16 cellular contexts compared by ENCODE assay signal in genomic region chr16:53911506-53911905, GRCh38.
A peak's percentile ranks its signal among the peaks of the same experiment; 100 is the strongest.
DNase-seq lines count a peak whose midpoint lies in the region; ATAC-seq and TF ChIP-seq lines count a peak whose summit lies in the region.
"Had no signal": no experiment of that assay in that cellular context is flagged by ENCODE, and none has a peak within 500 bp of the region (broad histone marks: within the 10 kb centered on the region; RNA-seq: fewer than 3 reads in every experiment).

No MANE protein-coding gene starts in this region.

- H3K36me3 Mint-ChIP-seq in GM23338 (ENCODE audit: low read depth) = no peaks in the 10 kb centered on the region

- H3K4me3 ChIP-seq in BLaER1 treated with 17β-estradiol and CSF1 and Interleukin-3, amounts not matched to agents 10 nM and 100 nM = no peak overlapping the region
- H3K4me3 ChIP-seq in GM23338 (no peak overlapping the region), adipocyte (ENCODE audit: low read length) (no peak overlapping the region)
- H3K4me3 ChIP-seq: GM23248, hepatocyte had no signal

- H3F3A ChIP-seq in GM23338 (replicated peaks; ENCODE audit: low read depth) = no peaks in the 10 kb centered on the region

- peaks cover 32 to 42% (median 39%) of the 10 kb centered on the region in 10 experiments for H3K4me1 ChIP-seq in BLaER1 treated with 17β-estradiol and CSF1 and Interleukin-3, amounts not matched to agents 10 nM and 100 nM
- H3K4me1 ChIP-seq in GM23338 (ENCODE audit: insufficient read depth) = peaks cover 39% of the 10 kb centered on the region
- peaks cover 35% of the 10 kb centered on the region for H3K4me1 ChIP-seq in adipocyte (ENCODE audit: control insufficient read depth, insufficient read depth, low read length)

- peaks cover 0 to 6% (median 0%) of the 10 kb centered on the region in 11 experiments; a peak in 3 of 22 replicates for H3K36me3 ChIP-seq in BLaER1 treated with 17β-estradiol and CSF1 and Interleukin-3, amounts not matched to agents 10 nM and 100 nM
- H3K36me3 ChIP-seq in GM23338 (ENCODE audit: insufficient read depth) (no peaks in the 10 kb centered on the region), adipocyte (ENCODE audit: control insufficient read depth, insufficient read depth, low read length, severe bottlenecking) (peaks cover 4% of the 10 kb centered on the region)

- intact Hi-C loops in left colon (cut with DNase I, micrococcal nuclease) = no loop called here

- H3K4me1 Mint-ChIP-seq in GM23338 = peaks cover 23% of the 10 kb centered on the region; the same call in 2 of the 3 replicates

- CTCF ChIA-PET in RWPE1 (lab: Yijun Ruan, JAX) = no interaction called here

- H4K20me1 ChIP-seq in BLaER1 treated with 17β-estradiol and CSF1 and Interleukin-3, amounts not matched to agents 10 nM and 100 nM = peaks cover 0 to 22% (median 4%) of the 10 kb centered on the region in 11 experiments; a peak in 11 of 22 replicates
- H4K20me1 ChIP-seq in GM23338 (replicated peaks; ENCODE audit: insufficient read depth) = no peaks in the 10 kb centered on the region

- H3K79me2 ChIP-seq in GM23338 (replicated peaks; ENCODE audit: insufficient read depth) = no peaks in the 10 kb centered on the region
- H3K79me2 ChIP-seq: hepatocyte had no signal

- H3K27ac Mint-ChIP-seq in GM23338 = no peak overlapping the region

- H3K4me3 Mint-ChIP-seq in GM23338 = no peak overlapping the region
- H3K4me3 Mint-ChIP-seq: activated CD4-positive, alpha-beta T cell treated with anti-CD3 and anti-CD28 coated beads for 36 hours; neural crest cell had no signal

- H3K9me2 ChIP-seq in GM23338 (ENCODE audit: insufficient read depth) = no peaks in the 10 kb centered on the region

- no peaks in the 10 kb centered on the region for H3K9me3 Mint-ChIP-seq in GM23338
- H3K9me3 Mint-ChIP-seq: neural crest cell had no signal

- no peak for TF ChIP-seq CTCF in GM23338 (conservative IDR thresholded peaks at IDR 0.05; ENCODE audit: low read depth in 2 of 2)
- TF ChIP-seq CTCF in RWPE1 (conservative IDR thresholded peaks at IDR 0.05; ENCODE audit: low read depth) = no peak

- no peaks in the 10 kb centered on the region for H3K27me3 Mint-ChIP-seq in GM23338 (ENCODE audit: insufficient read depth, low read depth, poor library complexity)
- H3K27me3 Mint-ChIP-seq: activated CD4-positive, alpha-beta T cell treated with anti-CD3 and anti-CD28 coated beads for 36 hours had no signal

- no peak overlapping the region for H3K9ac ChIP-seq in BLaER1 treated with 17β-estradiol and CSF1 and Interleukin-3, amounts not matched to agents 10 nM and 100 nM
- H3K9ac ChIP-seq in adipocyte (ENCODE audit: low read length) = no peak overlapping the region
- H3K9ac ChIP-seq: GM23248 had no signal

- H3K27ac ChIP-seq in BLaER1 treated with 17β-estradiol and CSF1 and Interleukin-3, amounts not matched to agents 10 nM and 100 nM = 0 out of 22 replicates have a peak overlapping the region, but pooled peaks of 1 of the 11 experiments have one; percentile 64
- H3K27ac ChIP-seq in GM23338 (ENCODE audit: low read depth) (no peak overlapping the region), RWPE1 (no peak overlapping the region)
- H3K27ac ChIP-seq: C4-2B, GM23248, hepatocyte had no signal

- no peak overlapping the region for H2AFZ ChIP-seq in GM23338
- H2AFZ ChIP-seq: GM23248, hepatocyte had no signal

- no peaks in the 10 kb centered on the region for H3K9me3 ChIP-seq in BLaER1 treated with 17β-estradiol and CSF1 and Interleukin-3, amounts not matched to agents 10 nM and 100 nM (replicated peaks in 1 of 11)
- no peaks in the 10 kb centered on the region for H3K9me3 ChIP-seq in adipocyte (ENCODE audit: control insufficient read depth, low read length)

- no peak; the same call in 2 of the 3 replicates for ATAC-seq in GM23338
- peak; percentile 49 for ATAC-seq in left lobe of liver
- ATAC-seq in HG03457 (IDR thresholded peaks at IDR 0.05; ENCODE audit: unreplicated experiment) = no peak
- no peak for ATAC-seq in left colon
- ATAC-seq: sciatic nerve had no signal

- POLR2A ChIA-PET in RWPE1 (lab: Yijun Ruan, JAX; ENCODE audit: low non-redundant PET) = no interaction called here

- no peaks in the 10 kb centered on the region for H3K27me3 ChIP-seq in BLaER1 treated with 17β-estradiol and CSF1 and Interleukin-3, amounts not matched to agents 10 nM and 100 nM
- no peaks in the 10 kb centered on the region for H3K27me3 ChIP-seq in GM23338 (ENCODE audit: insufficient read depth)
- H3K27me3 ChIP-seq in adipocyte (replicated peaks; ENCODE audit: control insufficient read depth, insufficient read depth, low read length) = no peaks in the 10 kb centered on the region
- H3K27me3 ChIP-seq: hepatocyte had no signal

- peak overlapping the region in 10 of 11 experiments; percentile 7 to 87 (median 79); a peak in 16 of 22 replicates for H3K4me2 ChIP-seq in BLaER1 treated with 17β-estradiol and CSF1 and Interleukin-3, amounts not matched to agents 10 nM and 100 nM
- no peak overlapping the region for H3K4me2 ChIP-seq in GM23338
- H3K4me2 ChIP-seq: hepatocyte had no signal

- DNase-seq in GM23338 (ENCODE audit: low spot score) = peak; percentile 14
- DNase-seq in adipocyte (ENCODE audit: low read depth) = peak; percentile 34
- no peak for DNase-seq in left lobe of liver (ENCODE audit: low spot score)
- no peak for DNase-seq in RWPE1 (ENCODE audit: low spot score)
- no peak for DNase-seq in NCI-H524 (lab: John Stamatoyannopoulos, UW)
- no peak for DNase-seq in left colon
- DNase-seq: GDM1, GM23248, NCI-H2081 treated with DMSO at 0.1 percent for 48 hours had no signal

TF ChIP-seq in GM23338, 12 proteins besides CTCF, POLR2A, EP300 and RAD21:
- TF ChIP-seq REST (IDR thresholded peaks at IDR 0.05; ENCODE audit: unreplicated experiment) = no peak

Comparison
In these comparisons a context has a peak if more than half of its experiments do, and no peak if none do; other contexts are left out.
1. DNase-seq: peak in GM23338 (single experiment) and adipocyte (single experiment); none in left lobe of liver (single experiment), RWPE1 (single experiment), NCI-H524 (0 of 2) and left colon (0 of 2).